ENCODE assay signal across 9 cellular contexts in genomic region chr12:81759215-81759991, GRCh38. TPM values are rescaled to one million over a fixed set of nuclear protein-coding genes. Genes with fewer than 3 reads are reported as not detected.
DNase-seq lines count a peak whose midpoint lies in the region; ATAC-seq and TF ChIP-seq lines count a peak whose summit lies in the region.
"Had no signal": no experiment of that assay in that cellular context is flagged by ENCODE, and none has a peak within 500 bp of the region (broad histone marks: within the 10 kb centered on the region; RNA-seq: fewer than 3 reads in every experiment).

TSS of gene PPFIA2 (minus strand) at chr12:81759350.

- no peaks in the 10 kb centered on the region for H3K79me2 ChIP-seq in MM.1S (ENCODE audit: low read length)

- H3K27ac Mint-ChIP-seq in natural killer cell treated with Interleukin-12 subunit alpha and Interleukin-12 subunit beta and Interleukin-15 and Interleukin-18, amount 100 ng/mL, for 72 hours = no peak within 1 kb of the TSS

- H3K27me3 Mint-ChIP-seq in natural killer cell treated with Interleukin-12 subunit alpha and Interleukin-12 subunit beta and Interleukin-15 and Interleukin-18, amount 100 ng/mL, for 72 hours = peaks cover 18 to 30% of the 10 kb centered on the region in 2 donors

- no peaks in the 10 kb centered on the region for H3K36me3 Mint-ChIP-seq in natural killer cell treated with Interleukin-12 subunit alpha and Interleukin-12 subunit beta and Interleukin-15 and Interleukin-18, amount 100 ng/mL, for 72 hours

- peak within 1 kb of the TSS; percentile 33; the same call in 1 of the 2 replicates for H3K9ac ChIP-seq in MM.1S (ENCODE audit: low read length)

- ATAC-seq in natural killer cell treated with Interleukin-12 subunit alpha and Interleukin-12 subunit beta and Interleukin-15 and Interleukin-18, amount 100 ng/mL, for 72 hours = no peak
- ATAC-seq in HG03280 (IDR thresholded peaks at IDR 0.05; ENCODE audit: unreplicated experiment) (no peak), GM18861 (IDR thresholded peaks at IDR 0.05; ENCODE audit: unreplicated experiment) (no peak)

- H2AFZ ChIP-seq in MM.1S (ENCODE audit: low read length) = peak within 1 kb of the TSS; percentile 89

- H3K4me2 ChIP-seq in MM.1S (ENCODE audit: low read depth, low read length) = peak within 1 kb of the TSS; percentile 99

- H3K4me1 Mint-ChIP-seq in natural killer cell treated with Interleukin-12 subunit alpha and Interleukin-12 subunit beta and Interleukin-15 and Interleukin-18, amount 100 ng/mL, for 72 hours (ENCODE audit: low read depth in 2 of 2) = peaks cover 9 to 14% of the 10 kb centered on the region in 2 donors

- H3K27ac ChIP-seq in C4-2B (peak within 1 kb of the TSS; percentile 57), MM.1S (ENCODE audit: low read length) (no peak within 1 kb of the TSS)

- no peaks in the 10 kb centered on the region for H3K27me3 ChIP-seq in MM.1S (replicated peaks; ENCODE audit: insufficient read depth, low read length)

- peak; percentile 52 for DNase-seq in MM.1S
- DNase-seq in activated T-cell treated with anti-CD3 and anti-CD28 coated beads, Interleukin-2, amount 50 U/mL, for 1 hour = peak; percentile 18
- DNase-seq in foreskin fibroblast = peak in 1 of 2 donors; percentile 61
- DNase-seq in natural killer cell treated with Interleukin-12 subunit alpha and Interleukin-12 subunit beta and Interleukin-15 and Interleukin-18, amount 100 ng/mL, for 72 hours (ENCODE audit: low spot score) = no peak
- DNase-seq in germinal center (ENCODE audit: low spot score) = no peak

- H3K4me1 ChIP-seq in MM.1S (ENCODE audit: low read length) = no peaks in the 10 kb centered on the region

- no peak for TF ChIP-seq CTCF in C4-2B (conservative IDR thresholded peaks at IDR 0.05)
- no peak for TF ChIP-seq CTCF in MM.1S (IDR thresholded peaks at IDR 0.05; ENCODE audit: low read length)
- no peak for TF ChIP-seq CTCF in foreskin fibroblast (IDR thresholded peaks at IDR 0.05; ENCODE audit: low read depth, low read length)

- no peaks in the 10 kb centered on the region for H4K20me1 ChIP-seq in MM.1S (ENCODE audit: insufficient read depth, low read length)

- H3K36me3 ChIP-seq in MM.1S (replicated peaks; ENCODE audit: insufficient read depth, low read length) = no peaks in the 10 kb centered on the region

- no peaks in the 10 kb centered on the region for H3K9me2 ChIP-seq in MM.1S (replicated peaks; ENCODE audit: insufficient read depth, low read length)

- peak within 1 kb of the TSS; percentile 66 for H3K4me3 Mint-ChIP-seq in natural killer cell treated with Interleukin-12 subunit alpha and Interleukin-12 subunit beta and Interleukin-15 and Interleukin-18, amount 100 ng/mL, for 72 hours

- H3K4me3 ChIP-seq in MM.1S (ENCODE audit: low read length) (peak within 1 kb of the TSS; percentile 71), foreskin fibroblast (ENCODE audit: low read depth in 1 of 2, low read length in 2 of 2) (peak within 1 kb of the TSS; percentile 42 to 56)

- no peaks in the 10 kb centered on the region for H3K9me3 ChIP-seq in MM.1S (replicated peaks; ENCODE audit: insufficient read depth, low read length)

- H3F3A ChIP-seq in MM.1S (ENCODE audit: insufficient read depth, low read length) = no peaks in the 10 kb centered on the region

- no peaks in the 10 kb centered on the region for H3K9me3 Mint-ChIP-seq in natural killer cell treated with Interleukin-12 subunit alpha and Interleukin-12 subunit beta and Interleukin-15 and Interleukin-18, amount 100 ng/mL, for 72 hours

RNA-seq across cellular contexts. Expression of gene PPFIA2, which starts in this region (rescaled TPM):
- total RNA-seq in natural killer cell treated with Interleukin-12 subunit alpha and Interleukin-12 subunit beta and Interleukin-15 and Interleukin-18, amount 100 ng/mL, for 72 hours = not detected
- total RNA-seq: glomerular endothelial cell had no signal

Comparison
In these comparisons a context has a peak if more than half of its experiments do, and no peak if none do; other contexts are left out.
1. DNase-seq: peak in MM.1S (single experiment) and activated T-cell treated with anti-CD3 and anti-CD28 coated beads, Interleukin-2, amount 50 U/mL, for 1 hour (single experiment); none in natural killer cell treated with Interleukin-12 subunit alpha and Interleukin-12 subunit beta and Interleukin-15 and Interleukin-18, amount 100 ng/mL, for 72 hours (single experiment) and germinal center (single experiment).